In genomic region chr1:234214129-234214910, GRCh38 we compare ENCODE assay signal across 8 cellular contexts.
DNase-seq lines count a peak whose midpoint lies in the region; ATAC-seq and TF ChIP-seq lines count a peak whose summit lies in the region.

No MANE protein-coding gene starts in this region.

- peak overlapping the region; percentile 63 for H3K4me3 ChIP-seq in GM06990 (replicated peaks; ENCODE audit: low read depth, low read length)
- peak overlapping the region; percentile 2 to 50 (median 34) for H3K4me3 ChIP-seq in Peyer's patch
- peak overlapping the region; percentile 35 for H3K4me3 ChIP-seq in brain microvascular endothelial cell (ENCODE audit: low read depth, low read length)

- H3K27me3 ChIP-seq in GM06990 (replicated peaks; ENCODE audit: control insufficient read depth, insufficient read depth, low read length) (no peaks in the 10 kb centered on the region), Peyer's patch (peaks cover 0 to 16% of the 10 kb centered on the region in 2 donors), brain microvascular endothelial cell (replicated peaks) (peaks cover 23% of the 10 kb centered on the region)

- TF ChIP-seq POLR2A in Peyer's patch (IDR thresholded peaks at IDR 0.05): no peak

- in situ Hi-C loops in brain microvascular endothelial cell (cut with HindIII; ENCODE audit: low pct_ligation_motif_present, low sequenced_read_pairs): no loop called here

- no peak overlapping the region for H3K27ac ChIP-seq in Peyer's patch
- no peak overlapping the region for H3K27ac ChIP-seq in brain microvascular endothelial cell

- peak; percentile 31 for ATAC-seq in HG02623 (IDR thresholded peaks at IDR 0.05; ENCODE audit: unreplicated experiment)

- peaks cover 0 to 12% (median 3%) of the 10 kb centered on the region in 4 donors for H3K4me1 ChIP-seq in Peyer's patch

- TF ChIP-seq CTCF in GM06990 (IDR thresholded peaks at IDR 0.05; ENCODE audit: insufficient read depth, low read length, poor library complexity, severe bottlenecking): no peak
- no peak for TF ChIP-seq CTCF in Peyer's patch (IDR thresholded peaks at IDR 0.05)
- TF ChIP-seq CTCF in brain microvascular endothelial cell (IDR thresholded peaks at IDR 0.05; ENCODE audit: low read depth, low read length, missing control alignments): no peak

- H3K36me3 ChIP-seq in GM06990 (ENCODE audit: control insufficient read depth, insufficient read depth, low read length): no peaks in the 10 kb centered on the region
- no peaks in the 10 kb centered on the region for H3K36me3 ChIP-seq in Peyer's patch
- H3K36me3 ChIP-seq in brain microvascular endothelial cell (replicated peaks): no peaks in the 10 kb centered on the region

- no peaks in the 10 kb centered on the region for H3K9me3 ChIP-seq in Peyer's patch

- DNase-seq in GM06990 (ENCODE audit: extremely low read depth, insufficient read length) (peak; percentile 63), Peyer's patch (no peak), brain microvascular endothelial cell (no peak), left kidney (ENCODE audit: low read depth, low spot score) (peak; percentile 70), GOT3 (lab: John Stamatoyannopoulos, UW) (no peak), GF-D8 (lab: John Stamatoyannopoulos, UW) (no peak)
- DNase-seq in stimulated activated CD4-positive, alpha-beta T cell treated with anti-CD3 and anti-CD28 coated beads, TNF-alpha, amount 100 ng/mL, for 48 hours (ENCODE audit: low read depth in 3 of 3): peak; percentile 2 to 23 (median 12)

Comparison
In these comparisons a context has a peak if more than half of its experiments do, and no peak if none do; other contexts are left out.
1. DNase-seq: peak in GM06990 (single experiment), left kidney (single experiment) and stimulated activated CD4-positive, alpha-beta T cell treated with anti-CD3 and anti-CD28 coated beads, TNF-alpha, amount 100 ng/mL, for 48 hours (3 of 3); none in Peyer's patch (0 of 3), brain microvascular endothelial cell (single experiment), GOT3 (single experiment) and GF-D8 (single experiment).
2. Peak in every context shown above with its lines, with median percentiles within 50 percentile points of each other: H3K4me3 ChIP-seq.